8 cellular contexts compared by ENCODE assay signal in the genomic region with DNA sequence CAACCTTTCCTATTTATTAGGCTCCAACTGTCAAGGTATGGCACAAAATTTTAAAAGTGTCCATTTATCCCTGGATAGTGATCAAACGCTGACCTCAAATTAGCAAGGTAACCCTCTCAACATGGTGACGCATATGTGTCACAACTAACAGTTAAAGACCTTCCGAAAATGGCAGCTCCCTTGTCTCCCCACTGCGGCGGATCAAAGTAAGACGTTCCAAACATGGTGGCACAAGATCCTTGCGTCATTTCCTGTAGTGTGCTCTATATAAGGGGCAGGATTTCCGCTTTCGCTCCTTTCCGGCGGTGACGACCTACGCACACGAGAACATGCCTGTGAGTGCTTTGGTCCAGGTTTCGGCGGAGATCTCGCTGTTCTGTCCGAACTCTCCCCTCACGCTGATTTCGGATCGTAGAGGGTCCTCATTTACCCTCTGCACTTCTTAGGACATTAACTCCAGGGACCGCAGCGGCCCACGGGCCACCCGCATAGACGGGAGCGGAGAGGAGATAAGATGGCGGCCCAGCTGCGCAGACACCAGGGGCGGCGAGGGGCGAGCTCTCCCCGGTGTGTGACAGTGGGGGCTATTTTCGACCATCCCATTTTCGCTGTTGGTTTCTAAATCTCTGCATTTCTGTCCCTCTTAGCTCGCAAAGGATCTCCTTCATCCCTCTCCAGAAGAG. TPM values are rescaled to one million over a fixed set of nuclear protein-coding genes. Genes with fewer than 3 reads are reported as not detected.
DNase-seq lines count a peak whose midpoint lies in the region; ATAC-seq and TF ChIP-seq lines count a peak whose summit lies in the region.

A gene (plus strand): TSS at position 295 of the 683 bp plus-strand sequence. CDS start 35 bp downstream, at position 330.

- no peaks in the 10 kb centered on the region for H3K9me3 ChIP-seq in trophoblast cell (ENCODE audit: insufficient read depth, low read depth, low read length)

- CTCF ChIA-PET in T-cell (lab: Charles Lee): interaction anchor here in 1 of 2 donors (0.6 to 2.3 kb wide), 6 partner anchors 13 to 281 kb away, joined by 3 to 7 read pairs (median 4); a partner anchor contains a TSS

- H3K4me1 Mint-ChIP-seq in T-cell (peaks cover 51 to 57% (median 52%) of the 10 kb centered on the region in 3 donors), type B pancreatic cell (ENCODE audit: unreplicated experiment) (peaks cover 31% of the 10 kb centered on the region)

- TF ChIP-seq CTCF in GM12864 (IDR thresholded peaks at IDR 0.05; ENCODE audit: low read depth, low read length, missing control alignments): no peak
- TF ChIP-seq CTCF in type B pancreatic cell (conservative IDR thresholded peaks at IDR 0.05): no peak

- peak within 1 kb of the TSS; percentile 98 to 99 for H3K27ac Mint-ChIP-seq in T-cell
- peak within 1 kb of the TSS; percentile 95 for H3K27ac Mint-ChIP-seq in type B pancreatic cell

- no peak within 1 kb of the TSS for H2BK12ac ChIP-seq in trophoblast cell (ENCODE audit: low read length)

- no peaks in the 10 kb centered on the region for H3K27me3 ChIP-seq in trophoblast cell (ENCODE audit: insufficient read depth, low read length)

- no peak within 1 kb of the TSS for H3K23ac ChIP-seq in trophoblast cell (ENCODE audit: low read length)

- H3K4me1 ChIP-seq in trophoblast cell (ENCODE audit: control insufficient read depth in 1 of 2, insufficient read depth in 2 of 2, low read length in 2 of 2): no peaks in the 10 kb centered on the region

- H4K8ac ChIP-seq in trophoblast cell (ENCODE audit: low read depth, low read length): peak within 1 kb of the TSS; percentile 90

- POLR2A ChIA-PET in T-cell (lab: Charles Lee): interaction anchor here (0.6 to 1.6 kb wide), 22 partner anchors 12 to 357 kb away, joined by 3 to 20 read pairs (median 4); a partner anchor contains a TSS

- H3K14ac ChIP-seq in trophoblast cell (ENCODE audit: low read length): peak within 1 kb of the TSS; percentile 69

- peak within 1 kb of the TSS; percentile 12 for H2AK5ac ChIP-seq in trophoblast cell (ENCODE audit: low read length)

- peak within 1 kb of the TSS; percentile 46 for H3K4ac ChIP-seq in trophoblast cell (ENCODE audit: low read depth, low read length)

- peaks cover 9% of the 10 kb centered on the region for H3K79me1 ChIP-seq in trophoblast cell (ENCODE audit: low read length)

- H2AFZ ChIP-seq in trophoblast cell (ENCODE audit: insufficient read depth, low read length, poor library complexity): peak within 1 kb of the TSS; percentile 48

- intact Hi-C loops in cardiac septum (cut with DNase I): loop anchor here (2.0 to 10.0 kb wide), 3 partner anchors 184 to 312 kb away; a partner anchor contains a TSS

- peak within 1 kb of the TSS; percentile 67 for H4K12ac ChIP-seq in trophoblast cell (ENCODE audit: low read depth, low read length)

- peak within 1 kb of the TSS; percentile 69 for H2BK5ac ChIP-seq in trophoblast cell (ENCODE audit: low read depth, low read length, poor library complexity)

- H3K27me3 Mint-ChIP-seq in T-cell (peaks cover 3 to 9% of the 10 kb centered on the region in 2 donors), type B pancreatic cell (no peaks in the 10 kb centered on the region)

- H3K9ac ChIP-seq in trophoblast cell (ENCODE audit: low read length): peak within 1 kb of the TSS; percentile 89

- H3K79me2 ChIP-seq in trophoblast cell (ENCODE audit: control insufficient read depth, insufficient read depth, low read length, poor library complexity): peaks cover 8% of the 10 kb centered on the region

- WGBS in adipose tissue, 3 donors: 0% methylated on average over 35 to 36 of the region's 36 CpGs
- no CpG with 5 or more reads among the region's 36 CpGs for WGBS in trophoblast cell (ENCODE audit: extremely low coverage, insufficient coverage, insufficient read length)

- peak within 1 kb of the TSS; percentile 74 for H3K4me2 ChIP-seq in trophoblast cell (ENCODE audit: low read length)

- H2BK120ac ChIP-seq in trophoblast cell (ENCODE audit: insufficient read depth, low read length, poor library complexity): peak within 1 kb of the TSS; percentile 28

- peak within 1 kb of the TSS; percentile 81 for H4K91ac ChIP-seq in trophoblast cell (ENCODE audit: low read depth, low read length)

- peak within 1 kb of the TSS; percentile 76 for H3K4me3 ChIP-seq in GM12864 (ENCODE audit: low read depth, low read length)
- H3K4me3 ChIP-seq in trophoblast cell (ENCODE audit: low read depth, low read length): peak within 1 kb of the TSS; percentile 85

- peak within 1 kb of the TSS; percentile 83 for H3K27ac ChIP-seq in adipose tissue (ENCODE audit: low read depth, low read length)
- H3K27ac ChIP-seq in trophoblast cell (ENCODE audit: low read depth, low read length): peak within 1 kb of the TSS; percentile 34

- H3K9me3 Mint-ChIP-seq in T-cell (no peaks in the 10 kb centered on the region), type B pancreatic cell (peaks cover 4% of the 10 kb centered on the region)

- peaks cover 30% of the 10 kb centered on the region for H3K36me3 Mint-ChIP-seq in T-cell
- peaks cover 31% of the 10 kb centered on the region for H3K36me3 Mint-ChIP-seq in type B pancreatic cell

- H3K18ac ChIP-seq in trophoblast cell (ENCODE audit: low read length): peak within 1 kb of the TSS; percentile 60

- ATAC-seq in HG02763 (IDR thresholded peaks at IDR 0.05; ENCODE audit: unreplicated experiment): peak; percentile 85
- peak; percentile 88 to 91 (median 90) for ATAC-seq in T-cell (replicated peaks in 1 of 4)

- peak; percentile 98 for DNase-seq in GM12864 (ENCODE audit: low read depth)
- peak; percentile 97 for DNase-seq in NCI-H1436 treated with DMSO at 0.1 percent for 48 hours (lab: John Stamatoyannopoulos, UW)
- DNase-seq in T-cell: peak; percentile 77 to 94 (median 86)
- peak; percentile 90 for DNase-seq in cardiac septum (ENCODE audit: low spot score)
- DNase-seq in trophoblast cell: peak; percentile 94 to 100
- peak; percentile 82 for DNase-seq in type B pancreatic cell (ENCODE audit: extremely low spot score, unreplicated experiment)

- H3K4me3 Mint-ChIP-seq in T-cell: peak within 1 kb of the TSS; percentile 93 to 97 (median 97)
- H3K4me3 Mint-ChIP-seq in type B pancreatic cell: peak within 1 kb of the TSS; percentile 96

- H3K36me3 ChIP-seq in trophoblast cell (ENCODE audit: control insufficient read depth in 1 of 2, insufficient read depth in 2 of 2, low read length in 2 of 2): peaks cover 14 to 19% of the 10 kb centered on the region in 2 experiments

RNA-seq across cellular contexts. Expression of the gene that starts here (rescaled TPM):
- total RNA-seq in T-cell (1,000 to 10,000 TPM; 4,147 to 5,898 (median 5,716) TPM), cardiac septum (712 TPM), type B pancreatic cell (ENCODE audit: low replicate concordance) (2,370 and 2,920 TPM in 2 replicates)
- polyA plus RNA-seq in adipose tissue: over 10,000 TPM in 2 of 3 donors, 1,000 to 10,000 TPM in 1; 8,955 to 19,190 (median 11,429) TPM
- polyA plus RNA-seq in trophoblast cell (2013): 10,907 and 11,059 TPM in 2 replicates

Comparison
In these comparisons a context has a peak if more than half of its experiments do, and no peak if none do; other contexts are left out.
1. Peak in every context shown above with its lines: DNase-seq, ATAC-seq, H3K4me3 ChIP-seq and H3K27ac ChIP-seq.